ENCODE assay signal across 10 cellular contexts in genomic region chr19:2984196-2984490, GRCh38. TPM values are rescaled to one million over a fixed set of nuclear protein-coding genes. Genes with fewer than 3 reads are reported as not detected.
DNase-seq lines count a peak whose midpoint lies in the region; ATAC-seq, FAIRE-seq and TF ChIP-seq lines count a peak whose summit lies in the region.
"Had no signal": no experiment of that assay in that cellular context is flagged by ENCODE, and none has a peak within 500 bp of the region (broad histone marks: within the 10 kb centered on the region; RNA-seq: fewer than 3 reads in every experiment).

No MANE protein-coding gene starts in this region.

- TF ChIP-seq RAD21 in Ishikawa (IDR thresholded peaks at IDR 0.05; ENCODE audit: low read depth) = no peak
- peak in 1 of 2 experiments; percentile 5; a peak in 1 of 4 replicates for TF ChIP-seq RAD21 in H1 (IDR thresholded peaks at IDR 0.05 in 1 of 2, conservative IDR thresholded peaks at IDR 0.05 in 1 of 2; ENCODE audit: low read depth in 2 of 2, low read length in 2 of 2)

- H3K18ac ChIP-seq in H1 (ENCODE audit: extremely low read depth, low read length) = 0 out of 2 replicates have a peak overlapping the region, but pooled peaks have one; percentile 13

- no peak for TF ChIP-seq POLR2A in H1 (IDR thresholded peaks at IDR 0.05; ENCODE audit: control extremely low read depth in 1 of 2, low read depth in 2 of 2, low read length in 2 of 2)

- H3K36me3 ChIP-seq in H1 (ENCODE audit: control insufficient read depth in 2 of 4, insufficient read depth in 4 of 4, low read length in 3 of 4) (no peaks in the 10 kb centered on the region), osteoblast (ENCODE audit: insufficient read depth, low read length) (no peaks in the 10 kb centered on the region), BE2C (no peaks in the 10 kb centered on the region)

- no peak overlapping the region for H2AK5ac ChIP-seq in H1 (ENCODE audit: low read depth, low read length)

- H2BK12ac ChIP-seq in H1 (ENCODE audit: low read depth, low read length) = no peak overlapping the region

- H4K20me1 ChIP-seq in H1 (replicated peaks in 1 of 2; ENCODE audit: control insufficient read depth in 1 of 2, insufficient read depth in 2 of 2, low read length in 2 of 2) (no peaks in the 10 kb centered on the region), osteoblast (ENCODE audit: insufficient read depth, low read length) (no peaks in the 10 kb centered on the region)

- no peak overlapping the region for H3K4me3 Mint-ChIP-seq in activated CD8-positive, alpha-beta T cell treated with anti-CD3 and anti-CD28 coated beads, Interleukin-2, amount 10 ng/mL, durations not matched to agents 7 days and 5 days
- H3K4me3 Mint-ChIP-seq: immature natural killer cell had no signal

- no peak overlapping the region for H3K9ac ChIP-seq in H1 (replicated peaks in 1 of 4; ENCODE audit: extremely low read depth in 1 of 4, low read depth in 3 of 4, low read length in 3 of 4)

- H3K4me3 ChIP-seq in H1 (ENCODE audit: extremely low read depth in 1 of 4, insufficient read depth in 2 of 4, low read depth in 3 of 4, low read length in 4 of 4) (peak overlapping the region in 1 of 4 experiments; percentile 43; a peak in 2 of 8 replicates), osteoblast (ENCODE audit: insufficient read depth, low read length) (peak overlapping the region; percentile 68), BE2C (ENCODE audit: low read depth, low read length) (no peak overlapping the region; the same call in 1 of the 2 replicates)

- no peaks in the 10 kb centered on the region for H3K9me3 Mint-ChIP-seq in activated CD8-positive, alpha-beta T cell treated with anti-CD3 and anti-CD28 coated beads, Interleukin-2, amount 10 ng/mL, durations not matched to agents 7 days and 5 days (ENCODE audit: insufficient read depth)
- H3K9me3 Mint-ChIP-seq: immature natural killer cell had no signal

- no peaks in the 10 kb centered on the region for H3K36me3 Mint-ChIP-seq in activated CD8-positive, alpha-beta T cell treated with anti-CD3 and anti-CD28 coated beads, Interleukin-2, amount 10 ng/mL, durations not matched to agents 7 days and 5 days (ENCODE audit: low read depth)
- H3K36me3 Mint-ChIP-seq: immature natural killer cell had no signal

- FAIRE-seq in H1 (lab: Jason Lieb, UNC) (no peak), RCC 7860 (lab: Jason Lieb, UNC) (no peak)

- ATAC-seq in HG02973 (IDR thresholded peaks at IDR 0.05; ENCODE audit: unreplicated experiment) = no peak
- no peak for ATAC-seq in activated CD8-positive, alpha-beta T cell treated with anti-CD3 and anti-CD28 coated beads, Interleukin-2, amount 10 ng/mL, durations not matched to agents 7 days and 5 days

- CTCF ChIA-PET in H1 (lab: Charles Lee; ENCODE audit: partially characterized antibody) = interaction anchor here (1.6 kb wide), 1 partner anchor 52 kb away, joined by 3 read pairs; no protein-coding TSS in a partner anchor
- CTCF ChIA-PET in activated CD8-positive, alpha-beta T cell treated with anti-CD3 and anti-CD28 coated beads, Interleukin-2, amount 10 ng/mL, durations not matched to agents 7 days and 5 days (lab: Charles Lee) = no interaction called here

- H2BK120ac ChIP-seq in H1 (replicated peaks; ENCODE audit: low read depth, low read length) = no peak overlapping the region

- H4K5ac ChIP-seq in H1 (ENCODE audit: insufficient read length, low read depth, low read length) = no peak overlapping the region

- TF ChIP-seq CTCF in H1 (IDR thresholded peaks at IDR 0.05; ENCODE audit: control extremely low read depth in 1 of 3, insufficient read depth in 1 of 3, low read depth in 1 of 3, low read length in 3 of 3) (no peak), osteoblast (IDR thresholded peaks at IDR 0.05; ENCODE audit: extremely low read depth, low read depth, low read length) (no peak), BE2C (IDR thresholded peaks at IDR 0.05; ENCODE audit: low read depth, low read length) (no peak)

- no peak overlapping the region for H3K27ac ChIP-seq in H1 (ENCODE audit: low read depth, low read length)
- H3K27ac ChIP-seq in osteoblast (ENCODE audit: low read depth, low read length) = no peak overlapping the region

- H2BK20ac ChIP-seq in H1 (ENCODE audit: low read length) = no peak overlapping the region

- POLR2A ChIA-PET in H1 (lab: Charles Lee; ENCODE audit: partially characterized antibody) = interaction anchor here (2.0 to 4.3 kb wide), 3 partner anchors 7 to 51 kb away, joined by 4 to 20 read pairs (median 13); partner anchors contain the start of gene TLE6
- POLR2A ChIA-PET in activated CD8-positive, alpha-beta T cell treated with anti-CD3 and anti-CD28 coated beads, Interleukin-2, amount 10 ng/mL, durations not matched to agents 7 days and 5 days (lab: Charles Lee) = no interaction called here

- H3K79me2 ChIP-seq in H1 (ENCODE audit: control insufficient read depth in 1 of 2, insufficient read depth in 2 of 2, low read length in 2 of 2) = no peaks in the 10 kb centered on the region
- H3K79me2 ChIP-seq in osteoblast (ENCODE audit: insufficient read depth, low read length) = no peaks in the 10 kb centered on the region

- 0 out of 2 replicates have a peak, but pooled peaks have one; percentile 36 for TF ChIP-seq EP300 in Ishikawa (IDR thresholded peaks at IDR 0.05; ENCODE audit: borderline replicate concordance)
- no peak for TF ChIP-seq EP300 in H1 (IDR thresholded peaks at IDR 0.05; ENCODE audit: borderline replicate concordance in 1 of 2, low read depth in 2 of 2, low read length in 2 of 2)

- H3K9me3 ChIP-seq in H1 (ENCODE audit: insufficient read depth in 2 of 2, low read depth in 1 of 2, low read length in 1 of 2) = no peaks in the 10 kb centered on the region
- no peaks in the 10 kb centered on the region for H3K9me3 ChIP-seq in osteoblast (ENCODE audit: low read depth, low read length)
- no peaks in the 10 kb centered on the region for H3K9me3 ChIP-seq in BE2C

- H4K8ac ChIP-seq in H1 (ENCODE audit: extremely low read depth, insufficient read depth, low read length) = no peak overlapping the region

- H4K91ac ChIP-seq in H1 (replicated peaks; ENCODE audit: insufficient read length, low read length) = no peak overlapping the region

- peak; percentile 66 for DNase-seq in AG08395 (ENCODE audit: low spot score)
- DNase-seq in H1 (ENCODE audit: low read depth in 1 of 2, low spot score in 2 of 2) = no peak
- peak; percentile 93 for DNase-seq in osteoblast (ENCODE audit: insufficient read length, low spot score, missing footprints)
- no peak for DNase-seq in BE2C
- DNase-seq in activated CD8-positive, alpha-beta T cell treated with anti-CD3 and anti-CD28 coated beads, Interleukin-2, amount 10 ng/mL, durations not matched to agents 7 days and 5 days = no peak
- DNase-seq in RCC 7860 (ENCODE audit: low spot score) = no peak
- DNase-seq: immature natural killer cell; stimulated activated CD4-positive, alpha-beta T cell treated with anti-CD3 and anti-CD28 coated beads, Interleukin-2, amount 100 ng/mL, for 48 hours had no signal

- H2BK5ac ChIP-seq in H1 (ENCODE audit: low read depth, low read length) = 0 out of 2 replicates have a peak overlapping the region, but pooled peaks have one; percentile 82

- peaks cover 3% of the 10 kb centered on the region for H3K4me1 Mint-ChIP-seq in activated CD8-positive, alpha-beta T cell treated with anti-CD3 and anti-CD28 coated beads, Interleukin-2, amount 10 ng/mL, durations not matched to agents 7 days and 5 days (ENCODE audit: low read depth)
- H3K4me1 Mint-ChIP-seq: immature natural killer cell had no signal

- H3K79me1 ChIP-seq in H1 (ENCODE audit: low read depth, low read length) = no peaks in the 10 kb centered on the region

- WGBS in H1 (ENCODE audit: extremely low coverage in 1 of 2, insufficient coverage in 1 of 2, insufficient read length in 1 of 2, insufficient replicate concordance in 2 of 2, low coverage in 1 of 2, low lambda C conversion rate in 2 of 2, missing lambda C conversion rate in 1 of 2), 2 experiments = 4% methylated on average over 8 of the region's 13 CpGs; no CpG with 5 or more reads in 1 of the 2 experiments

- H2BK15ac ChIP-seq in H1 (ENCODE audit: low read length) = no peak overlapping the region

- H2AFZ ChIP-seq in H1 (ENCODE audit: low read length) (no peak overlapping the region), osteoblast (ENCODE audit: low read length) (peak overlapping the region; percentile 81)

- peaks cover 3 to 28% (median 22%) of the 10 kb centered on the region in 4 experiments for H3K4me1 ChIP-seq in H1 (replicated peaks in 1 of 4; ENCODE audit: control insufficient read depth in 3 of 4, insufficient read depth in 4 of 4, low read length in 3 of 4)
- peaks cover 18% of the 10 kb centered on the region for H3K4me1 ChIP-seq in osteoblast (ENCODE audit: insufficient read depth, low read length)
- peaks cover 28% of the 10 kb centered on the region for H3K4me1 ChIP-seq in BE2C

- no peak overlapping the region for H3K23ac ChIP-seq in H1 (ENCODE audit: insufficient read length)

- H3K4ac ChIP-seq in H1 (replicated peaks; ENCODE audit: insufficient read length, low read depth, low read length) = no peak overlapping the region

- H3K27me3 ChIP-seq in H1 (replicated peaks in 1 of 4; ENCODE audit: control insufficient read depth in 3 of 4, extremely low read depth in 1 of 4, insufficient read depth in 3 of 4, low read length in 3 of 4) = peaks cover 0 to 5% (median 2%) of the 10 kb centered on the region in 4 experiments; a peak in 2 of 7 replicates
- peaks cover 9% of the 10 kb centered on the region for H3K27me3 ChIP-seq in osteoblast (ENCODE audit: insufficient read depth, low read length)
- H3K27me3 ChIP-seq in BE2C = no peaks in the 10 kb centered on the region

- no peak overlapping the region for H3K56ac ChIP-seq in H1 (replicated peaks; ENCODE audit: insufficient read length, low read depth, low read length)

- peaks cover 22% of the 10 kb centered on the region for H3K27me3 Mint-ChIP-seq in activated CD8-positive, alpha-beta T cell treated with anti-CD3 and anti-CD28 coated beads, Interleukin-2, amount 10 ng/mL, durations not matched to agents 7 days and 5 days (ENCODE audit: low read depth)

- H3K23me2 ChIP-seq in H1 (ENCODE audit: low read depth, low read length) = peaks cover 2% of the 10 kb centered on the region; the same call in 1 of the 2 replicates

- no peak overlapping the region for H3K27ac Mint-ChIP-seq in activated CD8-positive, alpha-beta T cell treated with anti-CD3 and anti-CD28 coated beads, Interleukin-2, amount 10 ng/mL, durations not matched to agents 7 days and 5 days
- H3K27ac Mint-ChIP-seq: immature natural killer cell had no signal

- H3K4me2 ChIP-seq in H1 (ENCODE audit: insufficient read depth in 1 of 2, low read depth in 2 of 2, low read length in 2 of 2) (peak overlapping the region; percentile 18 to 53; a peak in 3 of 4 replicates), osteoblast (ENCODE audit: insufficient read depth, low read length) (peak overlapping the region; percentile 75)

- no peak overlapping the region for H3K14ac ChIP-seq in H1 (ENCODE audit: insufficient read length)

RNA-seq across cellular contexts. Expression of gene TLE6, which starts 6.8 kb away (rescaled TPM):
- 1.8 and 2.5 TPM in 2 replicates for total RNA-seq in H1 (2021; fragmentation: NEBNext Ultra II Directional; extraction: Animal tissue kit (Norgen Biotek cat#: 25700))
- polyA plus RNA-seq in H1 (2011; rRNA removed) = 2.9 and 3.4 TPM in 2 replicates
- 4.1 TPM for polyA plus RNA-seq in H1 (2011; cell fraction: cytosol; rRNA removed)
- 8.6 TPM for polyA plus RNA-seq in H1 (2011; cell fraction: nucleus; rRNA removed)
- polyA plus RNA-seq in H1 (2012, experiment 1 of 2) = 1.5 to 2.8 TPM (median 2.3 TPM) in 4 replicates
- polyA plus RNA-seq in H1 (2012, experiment 2 of 2) = 1.7 TPM
- polyA plus RNA-seq in H1 (2013, experiment 1 of 2) = 2.5 TPM
- 2.4 TPM for polyA plus RNA-seq in H1 (2013, experiment 2 of 2)
- 1.3 and 1.5 TPM in 2 replicates for polyA minus RNA-seq in H1 (2011; rRNA and poly(A)+ RNA removed)
- polyA minus RNA-seq in H1 (2011; cell fraction: cytosol; rRNA and poly(A)+ RNA removed) = 2.2 TPM
- polyA minus RNA-seq in H1 (2011; cell fraction: nucleus; rRNA and poly(A)+ RNA removed) = 2.4 TPM
- total RNA-seq in osteoblast = under 0.01 and 0.72 TPM in 2 replicates
- 5.9 TPM for polyA plus RNA-seq in BE2C (2012; ENCODE audit: insufficient read depth, insufficient read length, low read depth)
- total RNA-seq in activated CD8-positive, alpha-beta T cell treated with anti-CD3 and anti-CD28 coated beads, Interleukin-2, amount 10 ng/mL, durations not matched to agents 7 days and 5 days = 1 to 10 TPM; 2.0 to 2.7 TPM

RNA-seq across cellular contexts. Expression of gene ZNF77, which starts 39.4 kb away (rescaled TPM):
- 3.7 and 4.7 TPM in 2 replicates for total RNA-seq in H1 (2021; fragmentation: NEBNext Ultra II Directional; extraction: Animal tissue kit (Norgen Biotek cat#: 25700))
- 2.3 and 2.9 TPM in 2 replicates for polyA plus RNA-seq in H1 (2011; rRNA removed)
- polyA plus RNA-seq in H1 (2011; cell fraction: cytosol; rRNA removed) = 4.4 TPM
- 2.8 TPM for polyA plus RNA-seq in H1 (2011; cell fraction: nucleus; rRNA removed)
- 3.6 to 4.5 TPM (median 4.0 TPM) in 4 replicates for polyA plus RNA-seq in H1 (2012, experiment 1 of 2)
- polyA plus RNA-seq in H1 (2012, experiment 2 of 2) = 0.59 TPM
- 2.5 TPM for polyA plus RNA-seq in H1 (2013, experiment 1 of 2)
- 2.9 TPM for polyA plus RNA-seq in H1 (2013, experiment 2 of 2)
- polyA minus RNA-seq in H1 (2011; rRNA and poly(A)+ RNA removed) = 9.3 and 9.9 TPM in 2 replicates
- 3.3 TPM for polyA minus RNA-seq in H1 (2011; cell fraction: cytosol; rRNA and poly(A)+ RNA removed)
- 5.5 TPM for polyA minus RNA-seq in H1 (2011; cell fraction: nucleus; rRNA and poly(A)+ RNA removed)
- 3.5 and 5.8 TPM in 2 replicates for total RNA-seq in osteoblast
- polyA plus RNA-seq in BE2C (2012; ENCODE audit: insufficient read depth, insufficient read length, low read depth) = 19.6 TPM
- total RNA-seq in activated CD8-positive, alpha-beta T cell treated with anti-CD3 and anti-CD28 coated beads, Interleukin-2, amount 10 ng/mL, durations not matched to agents 7 days and 5 days = 1 to 10 TPM; 3.7 to 4.3 TPM

RNA-seq across cellular contexts. Expression of gene TLE2, which starts 44.9 kb away (rescaled TPM):
- 11.5 and 12.5 TPM in 2 replicates for total RNA-seq in H1 (2021; fragmentation: NEBNext Ultra II Directional; extraction: Animal tissue kit (Norgen Biotek cat#: 25700))
- polyA plus RNA-seq in H1 (2011; rRNA removed) = 8.0 and 12.7 TPM in 2 replicates
- polyA plus RNA-seq in H1 (2011; cell fraction: cytosol; rRNA removed) = 8.4 TPM
- 24.8 TPM for polyA plus RNA-seq in H1 (2011; cell fraction: nucleus; rRNA removed)
- polyA plus RNA-seq in H1 (2012, experiment 1 of 2) = 7.6 to 12.3 TPM (median 10.7 TPM) in 4 replicates
- polyA plus RNA-seq in H1 (2012, experiment 2 of 2) = 8.3 TPM
- polyA plus RNA-seq in H1 (2013, experiment 1 of 2) = 19.4 TPM
- 19.1 TPM for polyA plus RNA-seq in H1 (2013, experiment 2 of 2)
- polyA minus RNA-seq in H1 (2011; rRNA and poly(A)+ RNA removed) = 2.6 and 3.4 TPM in 2 replicates
- 6.7 TPM for polyA minus RNA-seq in H1 (2011; cell fraction: cytosol; rRNA and poly(A)+ RNA removed)
- 6.8 TPM for polyA minus RNA-seq in H1 (2011; cell fraction: nucleus; rRNA and poly(A)+ RNA removed)
- 2.4 and 5.1 TPM in 2 replicates for total RNA-seq in osteoblast
- polyA plus RNA-seq in BE2C (2012; ENCODE audit: insufficient read depth, insufficient read length, low read depth) = 114 TPM
- under 1 TPM; 0.24 to 0.57 TPM for total RNA-seq in activated CD8-positive, alpha-beta T cell treated with anti-CD3 and anti-CD28 coated beads, Interleukin-2, amount 10 ng/mL, durations not matched to agents 7 days and 5 days

Comparison
In these comparisons a context has a peak if more than half of its experiments do, and no peak if none do; other contexts are left out.
1. DNase-seq: peak in AG08395 (single experiment) and osteoblast (single experiment); none in H1 (0 of 2), BE2C (single experiment), activated CD8-positive, alpha-beta T cell treated with anti-CD3 and anti-CD28 coated beads, Interleukin-2, amount 10 ng/mL, durations not matched to agents 7 days and 5 days (single experiment) and RCC 7860 (single experiment).